Comparison of ENCODE assay signal across 15 cellular contexts in the genomic region with DNA sequence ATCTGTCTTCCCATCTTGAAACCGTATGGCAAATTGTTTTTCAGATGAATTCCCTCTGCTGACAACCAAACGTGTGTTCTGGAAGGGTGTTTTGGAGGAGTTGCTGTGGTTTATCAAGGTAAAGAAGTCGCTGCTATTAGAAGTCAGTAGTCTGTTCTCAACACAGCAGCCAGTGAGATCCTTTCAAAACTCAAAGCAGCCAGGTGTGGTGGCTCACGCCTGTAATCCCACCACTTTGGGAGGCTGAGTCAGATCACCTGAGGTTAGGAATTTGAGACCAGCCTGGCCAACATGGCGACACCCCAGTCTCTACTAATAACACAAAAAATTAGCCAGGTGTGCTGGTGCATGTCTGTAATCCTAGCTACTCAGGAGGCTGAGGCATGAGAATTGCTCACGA. TPM values are rescaled to one million over a fixed set of nuclear protein-coding genes. Genes with fewer than 3 reads are reported as not detected.
DNase-seq lines count a peak whose midpoint lies in the region; ATAC-seq, FAIRE-seq and TF ChIP-seq lines count a peak whose summit lies in the region.
"Had no signal": no experiment of that assay in that cellular context is flagged by ENCODE, and none has a peak within 500 bp of the region (broad histone marks: within the 10 kb centered on the region; RNA-seq: fewer than 3 reads in every experiment).

No MANE protein-coding gene starts in this region.

- peak overlapping the region; percentile 98; the same call in 1 of the 2 replicates for H3K4me3 ChIP-seq in Karpas-422 (ENCODE audit: low read length)
- H3K4me3 ChIP-seq in astrocyte (ENCODE audit: insufficient read depth, low read depth, low read length) = no peak overlapping the region
- H3K4me3 ChIP-seq in skeletal muscle satellite cell (ENCODE audit: low read length) = no peak overlapping the region

- H3K36me3 ChIP-seq in Karpas-422 (ENCODE audit: insufficient read depth, low read length) (peaks cover 34% of the 10 kb centered on the region), astrocyte (ENCODE audit: insufficient read depth, low read length) (peaks cover 10% of the 10 kb centered on the region), skeletal muscle satellite cell (ENCODE audit: insufficient read depth, low read length) (peaks cover 27% of the 10 kb centered on the region)
- H3K36me3 ChIP-seq: upper lobe of left lung had no signal

- peaks cover 8% of the 10 kb centered on the region for H3K9me3 Mint-ChIP-seq in activated T-cell treated with anti-CD3 and anti-CD28 coated beads, Interleukin-2, amount 50 U/mL, for 24 hours
- peaks cover 2% of the 10 kb centered on the region for H3K9me3 Mint-ChIP-seq in astrocyte (ENCODE audit: unreplicated experiment)

- H3K4me1 Mint-ChIP-seq in activated T-cell treated with anti-CD3 and anti-CD28 coated beads, Interleukin-2, amount 50 U/mL, for 24 hours (ENCODE audit: low read depth) = peaks cover 23% of the 10 kb centered on the region
- H3K4me1 Mint-ChIP-seq in astrocyte (ENCODE audit: low read depth, unreplicated experiment) = peaks cover 2% of the 10 kb centered on the region

- H3K4me2 ChIP-seq in Karpas-422 (ENCODE audit: low read depth, low read length, poor library complexity, severe bottlenecking) (peak overlapping the region; percentile 70), astrocyte (ENCODE audit: low read length) (no peak overlapping the region), skeletal muscle satellite cell (ENCODE audit: low read length) (peak overlapping the region; percentile 94)

- ATAC-seq in HG03520 (IDR thresholded peaks at IDR 0.05; ENCODE audit: unreplicated experiment) (no peak), GM21576 (IDR thresholded peaks at IDR 0.05; ENCODE audit: unreplicated experiment) (no peak)

- H2AFZ ChIP-seq in Karpas-422 (ENCODE audit: low read length) (no peak overlapping the region), astrocyte (ENCODE audit: low read depth, low read length) (no peak overlapping the region)

- peak overlapping the region; percentile 96 for H3K4me3 Mint-ChIP-seq in activated T-cell treated with anti-CD3 and anti-CD28 coated beads, Interleukin-2, amount 50 U/mL, for 24 hours
- peak overlapping the region; percentile 37 for H3K4me3 Mint-ChIP-seq in astrocyte (ENCODE audit: unreplicated experiment)

- H3K27me3 Mint-ChIP-seq in activated T-cell treated with anti-CD3 and anti-CD28 coated beads, Interleukin-2, amount 50 U/mL, for 24 hours = peaks cover 32% of the 10 kb centered on the region
- H3K27me3 Mint-ChIP-seq in astrocyte (ENCODE audit: low read depth, unreplicated experiment) = no peaks in the 10 kb centered on the region

- peaks cover 56% of the 10 kb centered on the region for H3K36me3 Mint-ChIP-seq in activated T-cell treated with anti-CD3 and anti-CD28 coated beads, Interleukin-2, amount 50 U/mL, for 24 hours (ENCODE audit: low read depth)
- H3K36me3 Mint-ChIP-seq in astrocyte (ENCODE audit: low read depth, unreplicated experiment) = peaks cover 13% of the 10 kb centered on the region

- H3K27ac ChIP-seq in Karpas-422 (ENCODE audit: low read length) (no peak overlapping the region), astrocyte (ENCODE audit: low read depth, low read length) (no peak overlapping the region)
- H3K27ac ChIP-seq: upper lobe of left lung had no signal

- H4K20me1 ChIP-seq in Karpas-422 (ENCODE audit: insufficient read depth, low read depth, low read length) (no peaks in the 10 kb centered on the region), astrocyte (ENCODE audit: insufficient read depth, low read length) (peaks cover 3% of the 10 kb centered on the region)

- H3K4me1 ChIP-seq in Karpas-422 (ENCODE audit: low read length) (peaks cover 18% of the 10 kb centered on the region), astrocyte (ENCODE audit: insufficient read depth, low read length) (peaks cover 4% of the 10 kb centered on the region), skeletal muscle satellite cell (ENCODE audit: control insufficient read depth, insufficient read depth, low read length) (peaks cover 6% of the 10 kb centered on the region)

- peaks cover 47% of the 10 kb centered on the region for H3K79me2 ChIP-seq in Karpas-422 (ENCODE audit: low read length)
- H3K79me2 ChIP-seq in astrocyte (ENCODE audit: insufficient read depth, low read length) = peaks cover 29% of the 10 kb centered on the region

- H3K9ac ChIP-seq in Karpas-422 (ENCODE audit: low read length) (no peak overlapping the region), astrocyte (ENCODE audit: low read length) (no peak overlapping the region), skeletal muscle satellite cell (ENCODE audit: low read depth, low read length) (no peak overlapping the region)

- no peak for FAIRE-seq in astrocyte (lab: Jason Lieb, UNC)
- FAIRE-seq: frontal cortex had no signal

- H3K9me3 ChIP-seq in Karpas-422 (ENCODE audit: low read length) (no peaks in the 10 kb centered on the region), astrocyte (ENCODE audit: insufficient read depth, low read depth, low read length) (peaks cover 4% of the 10 kb centered on the region), skeletal muscle satellite cell (replicated peaks; ENCODE audit: low read length) (no peaks in the 10 kb centered on the region)
- H3K9me3 ChIP-seq: upper lobe of left lung had no signal

- H3K27ac Mint-ChIP-seq in activated T-cell treated with anti-CD3 and anti-CD28 coated beads, Interleukin-2, amount 50 U/mL, for 24 hours = no peak overlapping the region
- no peak overlapping the region for H3K27ac Mint-ChIP-seq in astrocyte (ENCODE audit: unreplicated experiment)

- no peaks in the 10 kb centered on the region for H3K9me2 ChIP-seq in Karpas-422 (replicated peaks; ENCODE audit: insufficient read depth, low read length)

- no peak for DNase-seq in activated T-cell treated with anti-CD3 and anti-CD28 coated beads, Interleukin-2, amount 50 U/mL, for 24 hours
- no peak for DNase-seq in activated T-cell treated with anti-CD3 and anti-CD28 coated beads, Interleukin-2, amount 50 U/mL, for 1 hour
- DNase-seq in Karpas-422 (no peak), astrocyte (ENCODE audit: low read depth) (no peak), SKM-1 (lab: John Stamatoyannopoulos, UW; ENCODE audit: unreplicated experiment) (no peak)
- DNase-seq: activated CD4-positive, alpha-beta T cell treated with anti-CD3 and anti-CD28 coated beads for 4 hours; anterior cingulate cortex; NCI-H1436; NCI-H526 treated with DMSO at 0.1 percent for 48 hours; upper lobe of left lung had no signal

- no peak for TF ChIP-seq CTCF in astrocyte (IDR thresholded peaks at IDR 0.05; ENCODE audit: insufficient read depth, low read depth, low read length)

- H3K27me3 ChIP-seq in Karpas-422 (ENCODE audit: low read length) (no peaks in the 10 kb centered on the region), astrocyte (ENCODE audit: insufficient read depth, low read length) (no peaks in the 10 kb centered on the region), skeletal muscle satellite cell (ENCODE audit: control insufficient read depth, insufficient read depth, low read length) (no peaks in the 10 kb centered on the region)
- H3K27me3 ChIP-seq: SJSA1 had no signal

RNA-seq across cellular contexts. Expression of gene TYMS, which starts 2.1 kb away (rescaled TPM):
- 21.8 and 42.3 TPM in 2 replicates for total RNA-seq in Karpas-422 (2014; rRNA removed; shearing (Covaris generic); ENCODE audit: low replicate concordance)
- 26.6 and 38.7 TPM in 2 replicates for total RNA-seq in astrocyte
- 14.7 and 20.1 TPM in 2 replicates for total RNA-seq in skeletal muscle satellite cell (2012; rRNA removed)

RNA-seq across cellular contexts. Expression of gene ENOSF1, which starts 52.8 kb away (rescaled TPM):
- 54.6 and 68.7 TPM in 2 replicates for total RNA-seq in Karpas-422 (2014; rRNA removed; shearing (Covaris generic); ENCODE audit: low replicate concordance)
- total RNA-seq in astrocyte = 14.4 and 15.2 TPM in 2 replicates
- 29.3 and 46.6 TPM in 2 replicates for total RNA-seq in skeletal muscle satellite cell (2012; rRNA removed)
